Comparison of ENCODE assay signal across 13 cellular contexts in the genomic region with DNA sequence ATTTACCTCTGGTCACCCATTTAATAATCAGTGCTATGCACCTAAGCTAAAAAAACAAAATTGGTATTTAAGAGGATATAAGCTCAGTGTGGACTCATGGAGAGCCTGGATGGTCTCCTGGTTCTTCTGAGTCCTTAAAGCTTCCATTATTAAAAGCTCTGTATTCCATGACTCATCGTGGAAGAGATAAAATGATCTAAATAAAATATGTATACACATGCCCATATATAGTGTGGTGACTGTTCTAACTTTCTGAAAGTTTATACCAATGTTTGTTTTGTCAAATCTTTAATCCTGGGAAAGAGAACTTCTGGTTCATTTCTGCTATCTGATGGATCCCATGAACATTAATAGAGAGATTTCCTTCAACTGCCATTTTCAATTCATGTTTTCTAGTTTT.
"Had no signal": no experiment of that assay in that cellular context is flagged by ENCODE, and none has a peak within 500 bp of the region (broad histone marks: within the 10 kb centered on the region; RNA-seq: fewer than 3 reads in every experiment).

No MANE protein-coding gene starts in this region.

- H3K36me3 Mint-ChIP-seq: activated naive CD4-positive, alpha-beta T cell treated with anti-CD3 and anti-CD28 coated beads, Interleukin-2, amount 10 ng/mL, durations not matched to agents 7 days and 5 days; naive thymus-derived CD4-positive, alpha-beta T cell had no signal

- H3K4me1 Mint-ChIP-seq: activated naive CD4-positive, alpha-beta T cell treated with anti-CD3 and anti-CD28 coated beads, Interleukin-2, amount 10 ng/mL, durations not matched to agents 7 days and 5 days; central memory CD8-positive, alpha-beta T cell; naive thymus-derived CD4-positive, alpha-beta T cell had no signal

- H3K27ac ChIP-seq: left ventricle myocardium inferior, pancreas had no signal

- DNase-seq: activated CD4-positive, CD25-positive, alpha-beta regulatory T cell treated with anti-CD3 and anti-CD28 coated beads, Interleukin-2, amount 50 U/mL, for 72 hours; activated naive CD4-positive, alpha-beta T cell treated with anti-CD3 and anti-CD28 coated beads, Interleukin-2, amount 10 ng/mL, durations not matched to agents 7 days and 5 days; activated T-cell treated with anti-CD3 and anti-CD28 coated beads for 4 hours; cortex of kidney; effector CD8-positive, alpha-beta T cell; hypothalamus; left ventricle myocardium inferior; mucosa of descending colon; naive thymus-derived CD4-positive, alpha-beta T cell; pancreas; stimulated activated CD4-positive, alpha-beta T cell treated with anti-CD3 and anti-CD28 coated beads, Interleukin-1b, Interleukin-23, amount 100 ng/mL, for 48 hours; T-helper 9 cell had no signal

- H3K27me3 Mint-ChIP-seq: activated naive CD4-positive, alpha-beta T cell treated with anti-CD3 and anti-CD28 coated beads, Interleukin-2, amount 10 ng/mL, durations not matched to agents 7 days and 5 days; central memory CD8-positive, alpha-beta T cell; naive thymus-derived CD4-positive, alpha-beta T cell had no signal

- H3K4me1 ChIP-seq: left ventricle myocardium inferior, pancreas had no signal

- H3K4me3 Mint-ChIP-seq: activated naive CD4-positive, alpha-beta T cell treated with anti-CD3 and anti-CD28 coated beads, Interleukin-2, amount 10 ng/mL, durations not matched to agents 7 days and 5 days; central memory CD8-positive, alpha-beta T cell; naive thymus-derived CD4-positive, alpha-beta T cell had no signal

- H3K36me3 ChIP-seq: left ventricle myocardium inferior, pancreas had no signal

- H3K4me3 ChIP-seq: left ventricle myocardium inferior, mucosa of descending colon, pancreas had no signal

- H3K27me3 ChIP-seq: pancreas had no signal

- H3K27ac Mint-ChIP-seq: activated naive CD4-positive, alpha-beta T cell treated with anti-CD3 and anti-CD28 coated beads, Interleukin-2, amount 10 ng/mL, durations not matched to agents 7 days and 5 days; naive thymus-derived CD4-positive, alpha-beta T cell had no signal
